In the genomic region with DNA sequence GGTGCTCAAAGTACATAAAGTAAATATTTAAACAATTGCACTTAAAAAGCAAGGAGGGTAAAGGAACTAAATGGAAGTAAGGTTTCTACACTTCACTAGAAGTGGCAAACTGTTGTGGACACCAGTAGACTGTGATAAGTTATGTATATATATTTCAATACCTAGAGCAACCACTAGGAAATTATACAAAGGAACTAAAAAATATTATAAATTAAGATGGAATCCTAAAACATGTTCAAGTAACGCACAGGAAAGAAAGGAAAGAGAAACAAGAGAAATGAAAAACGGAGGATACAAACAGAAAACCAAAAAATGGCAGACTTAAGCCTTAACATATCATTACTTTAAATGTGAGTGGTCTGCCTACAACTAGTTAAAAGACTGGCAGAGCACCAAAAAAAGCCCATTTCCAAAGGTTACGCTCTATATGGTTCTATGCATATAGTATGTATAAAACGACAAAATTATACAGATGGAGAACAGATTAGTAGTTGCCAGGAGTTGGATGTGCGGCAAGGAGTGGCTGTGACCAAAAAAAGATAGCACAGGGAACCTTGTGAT, we compare ENCODE assay signal across 19 cellular contexts. TPM values are rescaled to one million over a fixed set of nuclear protein-coding genes. Genes with fewer than 3 reads are reported as not detected.
A peak's percentile ranks its signal among the peaks of the same experiment; 100 is the strongest.
DNase-seq lines count a peak whose midpoint lies in the region; ATAC-seq and TF ChIP-seq lines count a peak whose summit lies in the region.
"Had no signal": no experiment of that assay in that cellular context is flagged by ENCODE, and none has a peak within 500 bp of the region (broad histone marks: within the 10 kb centered on the region; RNA-seq: fewer than 3 reads in every experiment).

No MANE protein-coding gene starts in this region.

- H3K79me2 ChIP-seq in smooth muscle cell (ENCODE audit: low read depth): peaks cover 8% of the 10 kb centered on the region

- no peak overlapping the region for H3K4me2 ChIP-seq in smooth muscle cell

- no peaks in the 10 kb centered on the region for H3K4me1 ChIP-seq in Panc1 (ENCODE audit: control insufficient read depth, insufficient read depth, low read length)
- H3K4me1 ChIP-seq in foreskin keratinocyte: peaks cover 17% of the 10 kb centered on the region
- H3K4me1 ChIP-seq in smooth muscle cell (ENCODE audit: low read depth): no peaks in the 10 kb centered on the region
- H3K4me1 ChIP-seq: gastroesophageal sphincter, SJCRH30 had no signal

- no peak overlapping the region for H2AFZ ChIP-seq in smooth muscle cell (ENCODE audit: low read depth)

- H3K4me3 Mint-ChIP-seq in activated CD8-positive, alpha-beta T cell treated with anti-CD3 and anti-CD28 coated beads for 36 hours: no peak overlapping the region
- H3K4me3 Mint-ChIP-seq in activated CD8-positive, alpha-beta T cell treated with anti-CD3 and anti-CD28 coated beads, Interleukin-2, amount 10 ng/mL, durations not matched to agents 7 days and 5 days: no peak overlapping the region
- no peak overlapping the region for H3K4me3 Mint-ChIP-seq in activated T-cell treated with anti-CD3 and anti-CD28 coated beads, Interleukin-2, amount 50 U/mL, for 24 hours
- H3K4me3 Mint-ChIP-seq: CD8-positive, alpha-beta memory T cell; memory B cell; naive thymus-derived CD8-positive, alpha-beta T cell; stimulated activated naive CD8-positive, alpha-beta T cell treated with anti-CD3 and anti-CD28 coated beads, Interleukin-15, amount 100 ng/mL, for 72 hours had no signal

- peaks cover 60% of the 10 kb centered on the region for H3K36me3 Mint-ChIP-seq in activated CD8-positive, alpha-beta T cell treated with anti-CD3 and anti-CD28 coated beads for 36 hours (ENCODE audit: low read depth)
- peaks cover 44% of the 10 kb centered on the region for H3K36me3 Mint-ChIP-seq in activated CD8-positive, alpha-beta T cell treated with anti-CD3 and anti-CD28 coated beads, Interleukin-2, amount 10 ng/mL, durations not matched to agents 7 days and 5 days (ENCODE audit: low read depth)
- H3K36me3 Mint-ChIP-seq in activated T-cell treated with anti-CD3 and anti-CD28 coated beads, Interleukin-2, amount 50 U/mL, for 24 hours (ENCODE audit: low read depth): peaks cover 75% of the 10 kb centered on the region

- peaks cover 9% of the 10 kb centered on the region for H3K9me3 Mint-ChIP-seq in activated CD8-positive, alpha-beta T cell treated with anti-CD3 and anti-CD28 coated beads for 36 hours
- H3K9me3 Mint-ChIP-seq in activated CD8-positive, alpha-beta T cell treated with anti-CD3 and anti-CD28 coated beads, Interleukin-2, amount 10 ng/mL, durations not matched to agents 7 days and 5 days (ENCODE audit: insufficient read depth): peaks cover 16% of the 10 kb centered on the region
- H3K9me3 Mint-ChIP-seq in activated T-cell treated with anti-CD3 and anti-CD28 coated beads, Interleukin-2, amount 50 U/mL, for 24 hours: peaks cover 9% of the 10 kb centered on the region

- WGBS in smooth muscle cell (ENCODE audit: low lambda C conversion rate): 98% methylated on average over 5 of the region's 5 CpGs

- H3K27me3 ChIP-seq in Panc1 (ENCODE audit: control insufficient read depth, insufficient read depth, low read length): no peaks in the 10 kb centered on the region
- H3K27me3 ChIP-seq in foreskin keratinocyte: no peaks in the 10 kb centered on the region
- H3K27me3 ChIP-seq in smooth muscle cell (ENCODE audit: low read depth): no peaks in the 10 kb centered on the region
- H3K27me3 ChIP-seq: gastroesophageal sphincter, SJCRH30 had no signal

- H3K36me3 ChIP-seq in Panc1 (ENCODE audit: control insufficient read depth, insufficient read depth, low read length) (no peaks in the 10 kb centered on the region), smooth muscle cell (ENCODE audit: low read depth) (no peaks in the 10 kb centered on the region)
- H3K36me3 ChIP-seq: SJCRH30 had no signal

- no peaks in the 10 kb centered on the region for H3K27me3 Mint-ChIP-seq in activated CD8-positive, alpha-beta T cell treated with anti-CD3 and anti-CD28 coated beads for 36 hours
- H3K27me3 Mint-ChIP-seq in activated CD8-positive, alpha-beta T cell treated with anti-CD3 and anti-CD28 coated beads, Interleukin-2, amount 10 ng/mL, durations not matched to agents 7 days and 5 days (ENCODE audit: low read depth): no peaks in the 10 kb centered on the region
- H3K27me3 Mint-ChIP-seq in activated T-cell treated with anti-CD3 and anti-CD28 coated beads, Interleukin-2, amount 50 U/mL, for 24 hours: no peaks in the 10 kb centered on the region
- H3K27me3 Mint-ChIP-seq: CD8-positive, alpha-beta memory T cell; memory B cell; naive thymus-derived CD8-positive, alpha-beta T cell; stimulated activated naive CD8-positive, alpha-beta T cell treated with anti-CD3 and anti-CD28 coated beads, Interleukin-15, amount 100 ng/mL, for 72 hours had no signal

- in situ Hi-C loops in Panc1 (cut with HindIII; ENCODE audit: low pct_unique_long_range_greater_than_20kb, low sequenced_read_pairs): no loop called here

- peak; percentile 49 for TF ChIP-seq CTCF in activated CD8-positive, alpha-beta T cell treated with anti-CD3 and anti-CD28 coated beads for 36 hours (IDR thresholded peaks at IDR 0.05)
- TF ChIP-seq CTCF in Panc1 (IDR thresholded peaks at IDR 0.05): peak; percentile 15; the same call in 1 of the 2 replicates
- TF ChIP-seq CTCF in foreskin keratinocyte (conservative IDR thresholded peaks at IDR 0.05): peak; percentile 18
- peak; percentile 24 for TF ChIP-seq CTCF in smooth muscle cell (IDR thresholded peaks at IDR 0.05; ENCODE audit: borderline replicate concordance, insufficient read depth, poor library complexity, severe bottlenecking)

- H4K20me1 ChIP-seq in smooth muscle cell (ENCODE audit: low read depth): peaks cover 14% of the 10 kb centered on the region

- no peak overlapping the region for H3K27ac ChIP-seq in Panc1 (ENCODE audit: low read length)
- H3K27ac ChIP-seq in foreskin keratinocyte: no peak overlapping the region
- H3K27ac ChIP-seq in smooth muscle cell (ENCODE audit: low read depth): no peak overlapping the region
- H3K27ac ChIP-seq: gastroesophageal sphincter, SJCRH30 had no signal

- H3K4me1 Mint-ChIP-seq in activated CD8-positive, alpha-beta T cell treated with anti-CD3 and anti-CD28 coated beads for 36 hours (ENCODE audit: low read depth): peaks cover 10% of the 10 kb centered on the region
- peaks cover 3% of the 10 kb centered on the region for H3K4me1 Mint-ChIP-seq in activated CD8-positive, alpha-beta T cell treated with anti-CD3 and anti-CD28 coated beads, Interleukin-2, amount 10 ng/mL, durations not matched to agents 7 days and 5 days (ENCODE audit: low read depth)
- H3K4me1 Mint-ChIP-seq in activated T-cell treated with anti-CD3 and anti-CD28 coated beads, Interleukin-2, amount 50 U/mL, for 24 hours (ENCODE audit: low read depth): peaks cover 25% of the 10 kb centered on the region

- H3K4me3 ChIP-seq in Panc1 (ENCODE audit: low read depth in 2 of 2, low read length in 2 of 2): no peak overlapping the region
- no peak overlapping the region for H3K4me3 ChIP-seq in smooth muscle cell
- H3K4me3 ChIP-seq: gastroesophageal sphincter, SJCRH30 had no signal

- no peak overlapping the region for H3K9ac ChIP-seq in smooth muscle cell (ENCODE audit: low read depth)

- POLR2A ChIA-PET in activated CD8-positive, alpha-beta T cell treated with anti-CD3 and anti-CD28 coated beads for 36 hours (lab: Charles Lee): no interaction called here
- POLR2A ChIA-PET in activated CD8-positive, alpha-beta T cell treated with anti-CD3 and anti-CD28 coated beads, Interleukin-2, amount 10 ng/mL, durations not matched to agents 7 days and 5 days (lab: Charles Lee): no interaction called here
- POLR2A ChIA-PET in Panc1 (lab: Charles Lee): no interaction called here

- DNase-seq in activated CD8-positive, alpha-beta T cell treated with anti-CD3 and anti-CD28 coated beads for 36 hours: no peak
- no peak for DNase-seq in activated CD8-positive, alpha-beta T cell treated with anti-CD3 and anti-CD28 coated beads, Interleukin-2, amount 10 ng/mL, durations not matched to agents 7 days and 5 days
- DNase-seq in Panc1 (ENCODE audit: low read depth, low spot score): no peak
- no peak for DNase-seq in foreskin keratinocyte
- no peak for DNase-seq in smooth muscle cell (lab: John Stamatoyannopoulos, UW; ENCODE audit: unreplicated experiment)
- no peak for DNase-seq in activated gamma-delta T cell (lab: John Stamatoyannopoulos, UW)
- no peak for DNase-seq in activated T-cell treated with anti-CD3 and anti-CD28 coated beads, Interleukin-2, amount 50 U/mL, for 24 hours
- DNase-seq: activated CD4-positive, CD25-positive, alpha-beta regulatory T cell treated with anti-CD3 and anti-CD28 coated beads, Interleukin-2, amount 50 U/mL, for 72 hours; aorta; CD8-positive, alpha-beta memory T cell; IMR-90; MV-4-11; naive thymus-derived CD8-positive, alpha-beta T cell; NCI-H1930; SJCRH30; stimulated activated naive CD8-positive, alpha-beta T cell treated with anti-CD3 and anti-CD28 coated beads, Interleukin-15, amount 100 ng/mL, for 72 hours had no signal

- CTCF ChIA-PET in activated CD8-positive, alpha-beta T cell treated with anti-CD3 and anti-CD28 coated beads for 36 hours (lab: Charles Lee): no interaction called here
- CTCF ChIA-PET in activated CD8-positive, alpha-beta T cell treated with anti-CD3 and anti-CD28 coated beads, Interleukin-2, amount 10 ng/mL, durations not matched to agents 7 days and 5 days (lab: Charles Lee): no interaction called here
- CTCF ChIA-PET in Panc1 (lab: Charles Lee): no interaction called here

- H3K9me3 ChIP-seq in Panc1 (ENCODE audit: control insufficient read depth, insufficient read depth, low read depth, low read length) (0 out of 2 replicates have a peak, but pooled peaks cover 9% of the 10 kb centered on the region), smooth muscle cell (replicated peaks; ENCODE audit: low read depth) (no peaks in the 10 kb centered on the region)
- H3K9me3 ChIP-seq: gastroesophageal sphincter, SJCRH30 had no signal

- intact Hi-C loops in activated CD8-positive, alpha-beta T cell treated with anti-CD3 and anti-CD28 coated beads for 36 hours (cut with micrococcal nuclease): no loop called here
- intact Hi-C loops in Panc1 (cut with micrococcal nuclease; ENCODE audit: unreplicated experiment): no loop called here

- no TSS peak for BruUV-seq in Panc1 (replicated peaks; lab: Mats Ljungman, UMichigan)

- H3F3A ChIP-seq in smooth muscle cell (ENCODE audit: low read depth): no peaks in the 10 kb centered on the region

- no peak for ATAC-seq in activated CD8-positive, alpha-beta T cell treated with anti-CD3 and anti-CD28 coated beads for 36 hours
- no peak for ATAC-seq in activated CD8-positive, alpha-beta T cell treated with anti-CD3 and anti-CD28 coated beads, Interleukin-2, amount 10 ng/mL, durations not matched to agents 7 days and 5 days
- ATAC-seq in Panc1: no peak
- no peak for ATAC-seq in foreskin keratinocyte
- no peak for ATAC-seq in GM19455 (IDR thresholded peaks at IDR 0.05; ENCODE audit: unreplicated experiment)
- ATAC-seq: gastroesophageal sphincter; naive thymus-derived CD8-positive, alpha-beta T cell; stimulated activated naive CD8-positive, alpha-beta T cell treated with anti-CD3 and anti-CD28 coated beads, Interleukin-15, amount 100 ng/mL, for 72 hours had no signal

- H3K27ac Mint-ChIP-seq in activated CD8-positive, alpha-beta T cell treated with anti-CD3 and anti-CD28 coated beads for 36 hours: no peak overlapping the region
- H3K27ac Mint-ChIP-seq in activated CD8-positive, alpha-beta T cell treated with anti-CD3 and anti-CD28 coated beads, Interleukin-2, amount 10 ng/mL, durations not matched to agents 7 days and 5 days: no peak overlapping the region
- H3K27ac Mint-ChIP-seq in activated T-cell treated with anti-CD3 and anti-CD28 coated beads, Interleukin-2, amount 50 U/mL, for 24 hours: no peak overlapping the region
- H3K27ac Mint-ChIP-seq: CD8-positive, alpha-beta memory T cell; memory B cell; naive thymus-derived CD8-positive, alpha-beta T cell; stimulated activated naive CD8-positive, alpha-beta T cell treated with anti-CD3 and anti-CD28 coated beads, Interleukin-15, amount 100 ng/mL, for 72 hours had no signal

RNA-seq across cellular contexts. Expression of gene VPS41, which starts 19.0 kb away (rescaled TPM):
- 10 to 100 TPM; 47.4 to 56.4 TPM for total RNA-seq in activated CD8-positive, alpha-beta T cell treated with anti-CD3 and anti-CD28 coated beads for 36 hours
- total RNA-seq in activated CD8-positive, alpha-beta T cell treated with anti-CD3 and anti-CD28 coated beads, Interleukin-2, amount 10 ng/mL, durations not matched to agents 7 days and 5 days: 10 to 100 TPM; 46.3 to 57.1 TPM
- total RNA-seq in Panc1 (2021; ENCODE audit: unreplicated experiment) (127 TPM), foreskin keratinocyte (31.0 and 35.3 TPM in 2 replicates), smooth muscle cell (39.7 and 51.0 TPM in 2 replicates)
- 46.9 TPM for polyA plus RNA-seq in Panc1 (2012; ENCODE audit: insufficient read length)
- polyA plus RNA-seq in foreskin keratinocyte (6.8 and 6.9 TPM in 2 replicates), smooth muscle cell (22.1 and 31.5 TPM in 2 replicates)
